8 cellular contexts compared by ENCODE assay signal in genomic region chr19:17755977-17756670, GRCh38. TPM values are rescaled to one million over a fixed set of nuclear protein-coding genes. Genes with fewer than 3 reads are reported as not detected.
DNase-seq lines count a peak whose midpoint lies in the region; ATAC-seq and TF ChIP-seq lines count a peak whose summit lies in the region.

No MANE protein-coding gene starts in this region.

- POLR2A ChIA-PET in CD4-positive, alpha-beta memory T cell (lab: Charles Lee; ENCODE audit: partially characterized antibody) = interaction anchor here (1.2 to 1.3 kb wide), 2 partner anchors 9 to 12 kb away, joined by 3 to 5 read pairs; no protein-coding TSS in a partner anchor
- POLR2A ChIA-PET in OCI-LY7 (lab: Charles Lee) = interaction anchor here (0.7 kb wide), 1 partner anchor 17 kb away, joined by 3 read pairs; no protein-coding TSS in a partner anchor

- H3K9me3 Mint-ChIP-seq in CD4-positive, alpha-beta memory T cell = no peaks in the 10 kb centered on the region

- DNase-seq in CD4-positive, alpha-beta memory T cell = peak in 4 of 5 donors; percentile 34 to 53 (median 43)
- peak; percentile 83 for DNase-seq in GM20000 (ENCODE audit: low spot score)
- DNase-seq in OCI-LY7 (ENCODE audit: low spot score) = peak; percentile 91
- peak; percentile 42 for DNase-seq in colonic mucosa
- peak; percentile 95 for DNase-seq in putamen (ENCODE audit: low spot score)
- DNase-seq in vagina (ENCODE audit: extremely low spot score in 2 of 2) = no peak
- no peak for DNase-seq in epidermal melanocyte (ENCODE audit: insufficient read length, low spot score)

- peak overlapping the region; percentile 21 for H3K27ac ChIP-seq in CD4-positive, alpha-beta memory T cell (ENCODE audit: low read depth, low read length)
- H3K27ac ChIP-seq in OCI-LY7 (ENCODE audit: low read depth, low read length, poor library complexity, severe bottlenecking) = peak overlapping the region; percentile 93
- H3K27ac ChIP-seq in colonic mucosa = no peak overlapping the region
- H3K27ac ChIP-seq in vagina = no peak overlapping the region

- ATAC-seq in GM21423 (IDR thresholded peaks at IDR 0.05; ENCODE audit: unreplicated experiment) = no peak

- H3K79me2 ChIP-seq in OCI-LY7 (ENCODE audit: insufficient read depth, low read depth, low read length) = peaks cover 31% of the 10 kb centered on the region

- H3K4me1 ChIP-seq in CD4-positive, alpha-beta memory T cell (ENCODE audit: insufficient read depth, low read length) = peaks cover 49% of the 10 kb centered on the region
- H3K4me1 ChIP-seq in OCI-LY7 (ENCODE audit: insufficient read depth, low read length, poor library complexity, severe bottlenecking) (peaks cover 70% of the 10 kb centered on the region), colonic mucosa (no peaks in the 10 kb centered on the region), vagina (peaks cover 7% of the 10 kb centered on the region)

- H3K27ac Mint-ChIP-seq in CD4-positive, alpha-beta memory T cell = peak overlapping the region in 6 of 7 donors; percentile 41 to 91 (median 70)

- BruUV-seq in OCI-LY7 (replicated peaks; lab: Mats Ljungman, UMichigan) = no TSS peak

- H3K36me3 ChIP-seq in CD4-positive, alpha-beta memory T cell (ENCODE audit: insufficient read depth, low read length) = peaks cover 27% of the 10 kb centered on the region
- H3K36me3 ChIP-seq in OCI-LY7 (ENCODE audit: insufficient read depth, low read length) = peaks cover 73% of the 10 kb centered on the region
- H3K36me3 ChIP-seq in colonic mucosa = no peaks in the 10 kb centered on the region
- no peaks in the 10 kb centered on the region for H3K36me3 ChIP-seq in vagina

- H4K20me1 ChIP-seq in OCI-LY7 (ENCODE audit: insufficient read depth, low read length) = no peaks in the 10 kb centered on the region

- H3K4me1 Mint-ChIP-seq in CD4-positive, alpha-beta memory T cell = peaks cover 19 to 52% (median 35%) of the 10 kb centered on the region in 4 donors

- H2AFZ ChIP-seq in OCI-LY7 (ENCODE audit: low read length) = no peak overlapping the region

- H3K36me3 Mint-ChIP-seq in CD4-positive, alpha-beta memory T cell = peaks cover 32 to 53% of the 10 kb centered on the region in 2 donors

- no peaks in the 10 kb centered on the region for H3K9me3 ChIP-seq in CD4-positive, alpha-beta memory T cell (ENCODE audit: control insufficient read depth in 1 of 2, low read length in 2 of 2)
- H3K9me3 ChIP-seq in OCI-LY7 (ENCODE audit: low read length) = no peaks in the 10 kb centered on the region
- H3K9me3 ChIP-seq in colonic mucosa = no peaks in the 10 kb centered on the region
- H3K9me3 ChIP-seq in vagina = no peaks in the 10 kb centered on the region

- CTCF ChIA-PET in CD4-positive, alpha-beta memory T cell (lab: Charles Lee; ENCODE audit: partially characterized antibody) = interaction anchor here (0.6 kb wide), 1 partner anchor 499 kb away, joined by 5 read pairs; no protein-coding TSS in a partner anchor
- CTCF ChIA-PET in OCI-LY7 (lab: Charles Lee; ENCODE audit: unreplicated experiment) = no interaction called here

- peak overlapping the region in 1 of 8 donors; percentile 31 for H3K4me3 Mint-ChIP-seq in CD4-positive, alpha-beta memory T cell

- no peaks in the 10 kb centered on the region for H3K27me3 Mint-ChIP-seq in CD4-positive, alpha-beta memory T cell

- no peak for TF ChIP-seq POLR2A in vagina (IDR thresholded peaks at IDR 0.05)

- TF ChIP-seq CTCF in GM20000 (IDR thresholded peaks at IDR 0.05; ENCODE audit: extremely low read depth, missing control alignments) (no peak), OCI-LY7 (conservative IDR thresholded peaks at IDR 0.05; ENCODE audit: low read length) (no peak), colonic mucosa (IDR thresholded peaks at IDR 0.05) (no peak), vagina (IDR thresholded peaks at IDR 0.05) (no peak)

- intact Hi-C loops in CD4-positive, alpha-beta memory T cell (cut with micrococcal nuclease) = no loop called here
- intact Hi-C loops in OCI-LY7 (cut with micrococcal nuclease; ENCODE audit: unreplicated experiment) (loop anchor here (2.0 to 10.0 kb wide), 2 partner anchors 17 to 231 kb away; a partner anchor contains a TSS), colonic mucosa (cut with DNase I) (no loop called here), vagina (cut with DNase I) (no loop called here)

- no peaks in the 10 kb centered on the region for H3K9me2 ChIP-seq in OCI-LY7 (ENCODE audit: insufficient read depth, low read length)

- H3K9ac ChIP-seq in colonic mucosa (ENCODE audit: low read depth in 2 of 2, low read length in 2 of 2) = no peak overlapping the region

- H3K4me3 ChIP-seq in CD4-positive, alpha-beta memory T cell (ENCODE audit: low read length in 2 of 2) = no peak overlapping the region
- peak overlapping the region; percentile 54 for H3K4me3 ChIP-seq in OCI-LY7 (ENCODE audit: low read depth, low read length, poor library complexity, severe bottlenecking)
- H3K4me3 ChIP-seq in colonic mucosa = no peak overlapping the region
- no peak overlapping the region for H3K4me3 ChIP-seq in vagina

- H3K27me3 ChIP-seq in CD4-positive, alpha-beta memory T cell (ENCODE audit: insufficient read depth, low read length) = no peaks in the 10 kb centered on the region
- H3K27me3 ChIP-seq in colonic mucosa (no peaks in the 10 kb centered on the region), vagina (no peaks in the 10 kb centered on the region)

- H3K4me2 ChIP-seq in OCI-LY7 (ENCODE audit: low read length) = peak overlapping the region; percentile 80

RNA-seq across cellular contexts. Expression of gene FCHO1, which starts 4.8 kb away (rescaled TPM):
- 100 to 1,000 TPM in 1 of 2 experiments, 10 to 100 TPM in 1; 99.4 to 113 TPM for total RNA-seq in CD4-positive, alpha-beta memory T cell
- 10 to 100 TPM in 1 of 2 donors, 1 to 10 TPM in 1; 6.5 to 30.0 TPM for polyA plus RNA-seq in CD4-positive, alpha-beta memory T cell
- total RNA-seq in OCI-LY7 (2014; rRNA removed; shearing (Covaris generic)) = 80.6 and 85.6 TPM in 2 replicates
- total RNA-seq in OCI-LY7 (2022) (107 and 115 TPM in 2 replicates), colonic mucosa (1 to 10 TPM; 3.9 to 9.2 TPM), vagina (12.3 TPM)

RNA-seq across cellular contexts. Expression of gene MAP1S, which starts 36.8 kb away (rescaled TPM):
- total RNA-seq in CD4-positive, alpha-beta memory T cell = 10 to 100 TPM; 59.1 to 64.9 TPM
- polyA plus RNA-seq in CD4-positive, alpha-beta memory T cell = 10 to 100 TPM in 1 of 2 donors, 1 to 10 TPM in 1; 8.2 to 48.9 TPM
- 11.5 and 31.6 TPM in 2 replicates for total RNA-seq in OCI-LY7 (2014; rRNA removed; shearing (Covaris generic))
- total RNA-seq in OCI-LY7 (2022) = 53.1 and 61.1 TPM in 2 replicates
- 10 to 100 TPM; 48.1 to 57.1 TPM for total RNA-seq in colonic mucosa
- total RNA-seq in vagina = 30.2 TPM

RNA-seq across cellular contexts. Expression of gene B3GNT3, which starts 38.8 kb away (rescaled TPM):
- not detected for total RNA-seq in CD4-positive, alpha-beta memory T cell
- under 1 TPM; 0.34 to 0.72 TPM for polyA plus RNA-seq in CD4-positive, alpha-beta memory T cell
- total RNA-seq in OCI-LY7 (2014; rRNA removed; shearing (Covaris generic)) = not detected in 2 replicates
- total RNA-seq in OCI-LY7 (2022) = not detected in 2 replicates
- total RNA-seq in colonic mucosa = 100 to 1,000 TPM; 108 to 132 TPM
- total RNA-seq in vagina = 1.5 TPM

Comparison
In these comparisons a context has a peak if more than half of its experiments do, and no peak if none do; other contexts are left out.
1. DNase-seq: peak in CD4-positive, alpha-beta memory T cell (4 of 5), GM20000 (single experiment), OCI-LY7 (single experiment), colonic mucosa (single experiment) and putamen (single experiment); none in vagina (0 of 2) and epidermal melanocyte (single experiment).
2. H3K27ac ChIP-seq: peak in CD4-positive, alpha-beta memory T cell (single experiment) and OCI-LY7 (single experiment); none in colonic mucosa (single experiment) and vagina (single experiment).
3. RNA of gene B3GNT3, which starts 38.8 kb away (total RNA-seq): 108 to 132 TPM in colonic mucosa; 1.5 TPM in vagina (single experiment), not detected in CD4-positive, alpha-beta memory T cell and not detected in OCI-LY7; every median in the first group is over 10 times any median in the second.